ENCODE assay signal across 1 cellular context in genomic region chr10:54577682-54578081, GRCh38.
TF ChIP-seq lines count a peak whose summit lies in the region.

No MANE protein-coding gene starts in this region.

TF ChIP-seq in HEK293, 187 proteins besides CTCF, POLR2A, EP300 and RAD21 (continued from another document):
- TF ChIP-seq ZSCAN4 (tag by site-specific recombination; IDR thresholded peaks at IDR 0.05) (no peak), ZNF221 (tag by site-specific recombination; IDR thresholded peaks at IDR 0.05; ENCODE audit: borderline replicate concordance) (no peak), GLI4 (tag by site-specific recombination; IDR thresholded peaks at IDR 0.05) (no peak), ZNF555 (tag by site-specific recombination; conservative IDR thresholded peaks at IDR 0.05) (peak; percentile 32)
